In the genomic region with DNA sequence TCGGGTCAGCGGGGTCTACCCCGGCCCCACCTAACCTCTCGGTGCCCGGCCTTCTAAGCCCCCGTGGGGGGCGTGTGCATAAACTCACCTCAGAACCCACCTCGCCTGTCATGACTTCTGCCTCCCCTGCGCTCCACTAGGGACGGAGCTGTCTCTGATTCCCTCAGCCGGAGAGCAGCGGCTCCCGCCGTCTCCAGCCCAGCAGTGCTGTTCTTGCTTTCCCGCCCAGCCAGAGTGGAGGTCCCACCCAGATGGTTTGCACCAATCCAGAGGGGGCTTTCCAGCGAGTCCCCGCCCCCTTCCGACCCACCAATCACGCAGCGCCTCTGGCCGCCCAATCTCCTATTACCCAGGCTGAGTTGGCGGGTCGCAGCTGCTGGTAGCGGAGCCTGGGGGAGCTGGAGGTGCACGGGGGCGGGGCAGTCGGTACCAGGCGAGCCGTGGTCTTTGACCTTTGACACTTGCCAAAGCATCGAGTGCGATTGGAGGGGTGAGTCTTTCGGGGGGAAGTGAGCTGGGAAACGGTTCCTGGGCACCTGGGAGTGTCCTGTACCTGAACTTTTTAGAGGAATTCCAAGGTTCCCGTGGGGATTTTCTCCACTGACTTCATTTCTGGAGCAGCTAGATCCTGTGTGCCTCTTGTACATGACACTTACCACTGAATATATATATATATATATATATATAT, we compare ENCODE assay signal across 1 cellular context.
TF ChIP-seq lines count a peak whose summit lies in the region.

A gene (minus strand): TSS at position 220 of the 688 bp plus-strand sequence. CDS start 108 bp downstream, at position 112.

TF ChIP-seq in HepG2, 621 proteins besides CTCF, POLR2A, EP300 and RAD21 (continued from another document and continues in another):
- TF ChIP-seq, protein P1, sequence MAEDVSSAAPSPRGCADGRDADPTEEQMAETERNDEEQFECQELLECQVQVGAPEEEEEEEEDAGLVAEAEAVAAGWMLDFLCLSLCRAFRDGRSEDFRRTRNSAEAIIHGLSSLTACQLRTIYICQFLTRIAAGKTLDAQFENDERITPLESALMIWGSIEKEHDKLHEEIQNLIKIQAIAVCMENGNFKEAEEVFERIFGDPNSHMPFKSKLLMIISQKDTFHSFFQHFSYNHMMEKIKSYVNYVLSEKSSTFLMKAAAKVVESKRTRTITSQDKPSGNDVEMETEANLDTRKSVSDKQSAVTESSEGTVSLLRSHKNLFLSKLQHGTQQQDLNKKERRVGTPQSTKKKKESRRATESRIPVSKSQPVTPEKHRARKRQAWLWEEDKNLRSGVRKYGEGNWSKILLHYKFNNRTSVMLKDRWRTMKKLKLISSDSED (CRISPR knock-in tag; IDR thresholded peaks at IDR 0.05) = no peak
- TF ChIP-seq ZNF674 (CRISPR knock-in tag; IDR thresholded peaks at IDR 0.05; ENCODE audit: low read depth) (no peak), TAF1 (CRISPR knock-in tag; IDR thresholded peaks at IDR 0.05) (peak; percentile 41; the same call in 1 of the 2 replicates), MEIS1 (CRISPR knock-in tag; IDR thresholded peaks at IDR 0.05; ENCODE audit: borderline replicate concordance) (no peak), SIN3A (IDR thresholded peaks at IDR 0.05; ENCODE audit: borderline replicate concordance, low read depth, low read length) (peak; percentile 97; the same call in 1 of the 2 replicates), ZSCAN29 (CRISPR knock-in tag; conservative IDR thresholded peaks at IDR 0.05) (no peak), SALL2 (CRISPR knock-in tag; IDR thresholded peaks at IDR 0.05) (no peak), ZNF34 (CRISPR knock-in tag; IDR thresholded peaks at IDR 0.05; ENCODE audit: borderline replicate concordance) (no peak), ZNF232 (CRISPR knock-in tag; IDR thresholded peaks at IDR 0.05; ENCODE audit: borderline replicate concordance) (0 out of 2 replicates have a peak, but pooled peaks have one; percentile 7), PAX8 (CRISPR knock-in tag; IDR thresholded peaks at IDR 0.05; ENCODE audit: borderline replicate concordance) (no peak), MAFF (IDR thresholded peaks at IDR 0.05; ENCODE audit: low read depth, low read length) (no peak), GATAD1 (CRISPR knock-in tag; IDR thresholded peaks at IDR 0.05) (peak; percentile 78), HNF4G (IDR thresholded peaks at IDR 0.05; ENCODE audit: borderline replicate concordance, low read depth, low read length) (peak; percentile 62; the same call in 1 of the 2 replicates), HNF4G (CRISPR knock-in tag; IDR thresholded peaks at IDR 0.05; ENCODE audit: borderline replicate concordance, low read depth) (no peak), MED1 (CRISPR knock-in tag; IDR thresholded peaks at IDR 0.05) (no peak), ATAD3A (CRISPR knock-in tag; IDR thresholded peaks at IDR 0.05) (no peak), ZNF124 (CRISPR knock-in tag; IDR thresholded peaks at IDR 0.05) (peak; percentile 18; the same call in 1 of the 2 replicates), BHLHE40 (IDR thresholded peaks at IDR 0.05; ENCODE audit: low read length) (no peak), REL (CRISPR knock-in tag; conservative IDR thresholded peaks at IDR 0.05) (0 out of 2 replicates have a peak, but pooled peaks have one; percentile 39), CBX2 (IDR thresholded peaks at IDR 0.05; ENCODE audit: low read depth, low read length) (no peak), CBX2 (CRISPR knock-in tag; IDR thresholded peaks at IDR 0.05; ENCODE audit: low read depth) (no peak), ZFAT (CRISPR knock-in tag; conservative IDR thresholded peaks at IDR 0.05) (no peak), NFATC3 (CRISPR knock-in tag; IDR thresholded peaks at IDR 0.05) (no peak), ARID2 (CRISPR knock-in tag; IDR thresholded peaks at IDR 0.05; ENCODE audit: borderline replicate concordance) (peak; percentile 73; the same call in 1 of the 2 replicates), ZNF136 (CRISPR knock-in tag; IDR thresholded peaks at IDR 0.05; ENCODE audit: low read depth) (no peak), CEBPB (IDR thresholded peaks at IDR 0.05; ENCODE audit: borderline replicate concordance, low read depth, low read length) (no peak), ZNF234 (CRISPR knock-in tag; conservative IDR thresholded peaks at IDR 0.05) (no peak), ZMYM4 (CRISPR knock-in tag; IDR thresholded peaks at IDR 0.05) (peak; percentile 59), SIX1 (CRISPR knock-in tag; IDR thresholded peaks at IDR 0.05; ENCODE audit: borderline replicate concordance) (no peak), ZNF496 (CRISPR knock-in tag; IDR thresholded peaks at IDR 0.05; ENCODE audit: insufficient replicate concordance) (no peak), NR2F1 (CRISPR knock-in tag; IDR thresholded peaks at IDR 0.05) (peak; percentile 21 to 55; a peak in 3 of 4 replicates), ZNF329 (CRISPR knock-in tag; IDR thresholded peaks at IDR 0.05; ENCODE audit: low read depth) (no peak), ZNF160 (CRISPR knock-in tag; IDR thresholded peaks at IDR 0.05) (no peak), ZNF607 (CRISPR knock-in tag; IDR thresholded peaks at IDR 0.05; ENCODE audit: borderline replicate concordance) (no peak), ZNF777 (CRISPR knock-in tag; IDR thresholded peaks at IDR 0.05) (no peak), GATA4 (IDR thresholded peaks at IDR 0.05; ENCODE audit: borderline replicate concordance, low read depth) (no peak), HMG20B (CRISPR knock-in tag; conservative IDR thresholded peaks at IDR 0.05) (no peak), MTA3 (CRISPR knock-in tag; IDR thresholded peaks at IDR 0.05) (no peak), NFIB (CRISPR knock-in tag; IDR thresholded peaks at IDR 0.05; ENCODE audit: borderline replicate concordance) (no peak), ZNF549 (CRISPR knock-in tag; IDR thresholded peaks at IDR 0.05) (no peak), POLR2AphosphoS5 (IDR thresholded peaks at IDR 0.05; ENCODE audit: low read depth, low read length) (peak; percentile 58; the same call in 1 of the 2 replicates), AGO1 (IDR thresholded peaks at IDR 0.05; ENCODE audit: low read depth, low read length, poor library complexity, severe bottlenecking) (no peak), ELF4 (CRISPR knock-in tag; IDR thresholded peaks at IDR 0.05; ENCODE audit: borderline replicate concordance) (no peak)
- TF ChIP-seq, protein P2, sequence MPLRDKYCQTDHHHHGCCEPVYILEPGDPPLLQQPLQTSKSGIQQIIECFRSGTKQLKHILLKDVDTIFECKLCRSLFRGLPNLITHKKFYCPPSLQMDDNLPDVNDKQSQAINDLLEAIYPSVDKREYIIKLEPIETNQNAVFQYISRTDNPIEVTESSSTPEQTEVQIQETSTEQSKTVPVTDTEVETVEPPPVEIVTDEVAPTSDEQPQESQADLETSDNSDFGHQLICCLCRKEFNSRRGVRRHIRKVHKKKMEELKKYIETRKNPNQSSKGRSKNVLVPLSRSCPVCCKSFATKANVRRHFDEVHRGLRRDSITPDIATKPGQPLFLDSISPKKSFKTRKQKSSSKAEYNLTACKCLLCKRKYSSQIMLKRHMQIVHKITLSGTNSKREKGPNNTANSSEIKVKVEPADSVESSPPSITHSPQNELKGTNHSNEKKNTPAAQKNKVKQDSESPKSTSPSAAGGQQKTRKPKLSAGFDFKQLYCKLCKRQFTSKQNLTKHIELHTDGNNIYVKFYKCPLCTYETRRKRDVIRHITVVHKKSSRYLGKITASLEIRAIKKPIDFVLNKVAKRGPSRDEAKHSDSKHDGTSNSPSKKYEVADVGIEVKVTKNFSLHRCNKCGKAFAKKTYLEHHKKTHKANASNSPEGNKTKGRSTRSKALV (CRISPR knock-in tag; IDR thresholded peaks at IDR 0.05) = no peak
- TF ChIP-seq, protein P3, sequence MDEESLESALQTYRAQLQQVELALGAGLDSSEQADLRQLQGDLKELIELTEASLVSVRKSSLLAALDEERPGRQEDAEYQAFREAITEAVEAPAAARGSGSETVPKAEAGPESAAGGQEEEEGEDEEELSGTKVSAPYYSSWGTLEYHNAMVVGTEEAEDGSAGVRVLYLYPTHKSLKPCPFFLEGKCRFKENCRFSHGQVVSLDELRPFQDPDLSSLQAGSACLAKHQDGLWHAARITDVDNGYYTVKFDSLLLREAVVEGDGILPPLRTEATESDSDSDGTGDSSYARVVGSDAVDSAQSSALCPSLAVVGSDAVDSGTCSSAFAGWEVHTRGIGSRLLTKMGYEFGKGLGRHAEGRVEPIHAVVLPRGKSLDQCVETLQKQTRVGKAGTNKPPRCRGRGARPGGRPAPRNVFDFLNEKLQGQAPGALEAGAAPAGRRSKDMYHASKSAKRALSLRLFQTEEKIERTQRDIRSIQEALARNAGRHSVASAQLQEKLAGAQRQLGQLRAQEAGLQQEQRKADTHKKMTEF (CRISPR knock-in tag; IDR thresholded peaks at IDR 0.05) = no peak
- TF ChIP-seq, protein P4, sequence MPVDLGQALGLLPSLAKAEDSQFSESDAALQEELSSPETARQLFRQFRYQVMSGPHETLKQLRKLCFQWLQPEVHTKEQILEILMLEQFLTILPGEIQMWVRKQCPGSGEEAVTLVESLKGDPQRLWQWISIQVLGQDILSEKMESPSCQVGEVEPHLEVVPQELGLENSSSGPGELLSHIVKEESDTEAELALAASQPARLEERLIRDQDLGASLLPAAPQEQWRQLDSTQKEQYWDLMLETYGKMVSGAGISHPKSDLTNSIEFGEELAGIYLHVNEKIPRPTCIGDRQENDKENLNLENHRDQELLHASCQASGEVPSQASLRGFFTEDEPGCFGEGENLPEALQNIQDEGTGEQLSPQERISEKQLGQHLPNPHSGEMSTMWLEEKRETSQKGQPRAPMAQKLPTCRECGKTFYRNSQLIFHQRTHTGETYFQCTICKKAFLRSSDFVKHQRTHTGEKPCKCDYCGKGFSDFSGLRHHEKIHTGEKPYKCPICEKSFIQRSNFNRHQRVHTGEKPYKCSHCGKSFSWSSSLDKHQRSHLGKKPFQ (CRISPR knock-in tag; IDR thresholded peaks at IDR 0.05; ENCODE audit: insufficient replicate concordance) = no peak
- TF ChIP-seq, protein P5, sequence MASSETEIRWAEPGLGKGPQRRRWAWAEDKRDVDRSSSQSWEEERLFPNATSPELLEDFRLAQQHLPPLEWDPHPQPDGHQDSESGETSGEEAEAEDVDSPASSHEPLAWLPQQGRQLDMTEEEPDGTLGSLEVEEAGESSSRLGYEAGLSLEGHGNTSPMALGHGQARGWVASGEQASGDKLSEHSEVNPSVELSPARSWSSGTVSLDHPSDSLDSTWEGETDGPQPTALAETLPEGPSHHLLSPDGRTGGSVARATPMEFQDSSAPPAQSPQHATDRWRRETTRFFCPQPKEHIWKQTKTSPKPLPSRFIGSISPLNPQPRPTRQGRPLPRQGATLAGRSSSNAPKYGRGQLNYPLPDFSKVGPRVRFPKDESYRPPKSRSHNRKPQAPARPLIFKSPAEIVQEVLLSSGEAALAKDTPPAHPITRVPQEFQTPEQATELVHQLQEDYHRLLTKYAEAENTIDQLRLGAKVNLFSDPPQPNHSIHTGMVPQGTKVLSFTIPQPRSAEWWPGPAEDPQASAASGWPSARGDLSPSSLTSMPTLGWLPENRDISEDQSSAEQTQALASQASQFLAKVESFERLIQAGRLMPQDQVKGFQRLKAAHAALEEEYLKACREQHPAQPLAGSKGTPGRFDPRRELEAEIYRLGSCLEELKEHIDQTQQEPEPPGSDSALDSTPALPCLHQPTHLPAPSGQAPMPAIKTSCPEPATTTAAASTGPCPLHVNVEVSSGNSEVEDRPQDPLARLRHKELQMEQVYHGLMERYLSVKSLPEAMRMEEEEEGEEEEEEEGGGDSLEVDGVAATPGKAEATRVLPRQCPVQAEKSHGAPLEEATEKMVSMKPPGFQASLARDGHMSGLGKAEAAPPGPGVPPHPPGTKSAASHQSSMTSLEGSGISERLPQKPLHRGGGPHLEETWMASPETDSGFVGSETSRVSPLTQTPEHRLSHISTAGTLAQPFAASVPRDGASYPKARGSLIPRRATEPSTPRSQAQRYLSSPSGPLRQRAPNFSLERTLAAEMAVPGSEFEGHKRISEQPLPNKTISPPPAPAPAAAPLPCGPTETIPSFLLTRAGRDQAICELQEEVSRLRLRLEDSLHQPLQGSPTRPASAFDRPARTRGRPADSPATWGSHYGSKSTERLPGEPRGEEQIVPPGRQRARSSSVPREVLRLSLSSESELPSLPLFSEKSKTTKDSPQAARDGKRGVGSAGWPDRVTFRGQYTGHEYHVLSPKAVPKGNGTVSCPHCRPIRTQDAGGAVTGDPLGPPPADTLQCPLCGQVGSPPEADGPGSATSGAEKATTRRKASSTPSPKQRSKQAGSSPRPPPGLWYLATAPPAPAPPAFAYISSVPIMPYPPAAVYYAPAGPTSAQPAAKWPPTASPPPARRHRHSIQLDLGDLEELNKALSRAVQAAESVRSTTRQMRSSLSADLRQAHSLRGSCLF (CRISPR knock-in tag; IDR thresholded peaks at IDR 0.05; ENCODE audit: borderline replicate concordance) = no peak
- TF ChIP-seq, protein P6, sequence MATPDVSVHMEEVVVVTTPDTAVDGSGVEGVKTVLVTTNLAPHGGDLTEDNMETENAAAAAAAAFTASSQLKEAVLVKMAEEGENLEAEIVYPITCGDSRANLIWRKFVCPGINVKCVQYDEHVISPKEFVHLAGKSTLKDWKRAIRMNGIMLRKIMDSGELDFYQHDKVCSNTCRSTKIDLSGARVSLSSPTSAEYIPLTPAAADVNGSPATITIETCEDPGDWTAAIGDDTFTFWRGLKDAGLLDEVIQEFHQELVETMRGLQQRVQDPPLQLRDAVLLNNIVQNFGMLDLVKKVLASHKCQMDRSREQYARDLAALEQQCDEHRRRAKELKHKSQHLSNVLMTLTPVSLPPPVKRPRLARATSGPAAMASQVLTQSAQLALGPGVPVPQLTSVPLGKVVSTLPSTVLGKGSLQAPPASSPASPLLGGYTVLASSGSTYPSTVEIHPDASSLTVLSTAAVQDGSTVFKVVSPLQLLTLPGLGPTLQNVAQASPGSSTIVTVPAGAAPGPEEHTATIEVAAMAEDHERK (CRISPR knock-in tag; IDR thresholded peaks at IDR 0.05; ENCODE audit: low read depth) = no peak
- TF ChIP-seq, protein P7, sequence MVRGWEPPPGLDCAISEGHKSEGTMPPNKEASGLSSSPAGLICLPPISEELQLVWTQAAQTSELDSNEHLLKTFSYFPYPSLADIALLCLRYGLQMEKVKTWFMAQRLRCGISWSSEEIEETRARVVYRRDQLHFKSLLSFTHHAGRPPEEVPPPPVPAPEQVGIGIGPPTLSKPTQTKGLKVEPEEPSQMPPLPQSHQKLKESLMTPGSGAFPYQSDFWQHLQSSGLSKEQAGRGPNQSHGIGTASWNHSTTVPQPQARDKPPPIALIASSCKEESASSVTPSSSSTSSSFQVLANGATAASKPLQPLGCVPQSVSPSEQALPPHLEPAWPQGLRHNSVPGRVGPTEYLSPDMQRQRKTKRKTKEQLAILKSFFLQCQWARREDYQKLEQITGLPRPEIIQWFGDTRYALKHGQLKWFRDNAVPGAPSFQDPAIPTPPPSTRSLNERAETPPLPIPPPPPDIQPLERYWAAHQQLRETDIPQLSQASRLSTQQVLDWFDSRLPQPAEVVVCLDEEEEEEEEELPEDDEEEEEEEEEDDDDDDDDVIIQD (CRISPR knock-in tag; IDR thresholded peaks at IDR 0.05; ENCODE audit: low read depth) = peak; percentile 47; the same call in 1 of the 2 replicates
- TF ChIP-seq, protein P8, sequence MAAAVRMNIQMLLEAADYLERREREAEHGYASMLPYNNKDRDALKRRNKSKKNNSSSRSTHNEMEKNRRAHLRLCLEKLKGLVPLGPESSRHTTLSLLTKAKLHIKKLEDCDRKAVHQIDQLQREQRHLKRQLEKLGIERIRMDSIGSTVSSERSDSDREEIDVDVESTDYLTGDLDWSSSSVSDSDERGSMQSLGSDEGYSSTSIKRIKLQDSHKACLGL (CRISPR knock-in tag; IDR thresholded peaks at IDR 0.05) = no peak
- TF ChIP-seq, protein P9, sequence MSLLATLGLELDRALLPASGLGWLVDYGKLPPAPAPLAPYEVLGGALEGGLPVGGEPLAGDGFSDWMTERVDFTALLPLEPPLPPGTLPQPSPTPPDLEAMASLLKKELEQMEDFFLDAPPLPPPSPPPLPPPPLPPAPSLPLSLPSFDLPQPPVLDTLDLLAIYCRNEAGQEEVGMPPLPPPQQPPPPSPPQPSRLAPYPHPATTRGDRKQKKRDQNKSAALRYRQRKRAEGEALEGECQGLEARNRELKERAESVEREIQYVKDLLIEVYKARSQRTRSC (CRISPR knock-in tag; IDR thresholded peaks at IDR 0.05; ENCODE audit: low read depth) = no peak
